ENCODE assay signal across 27 cellular contexts in genomic region chr11:120781486-120782120, GRCh38.
"Had no signal": no experiment of that assay in that cellular context is flagged by ENCODE, and none has a peak within 500 bp of the region (broad histone marks: within the 10 kb centered on the region; RNA-seq: fewer than 3 reads in every experiment).

No MANE protein-coding gene starts in this region.

- H3K4me1 ChIP-seq: colonic mucosa, gastrocnemius medialis, lower lobe of right lung, pancreas, right lobe of liver, testis, upper lobe of left lung, uterus had no signal

- ATAC-seq: gastrocnemius medialis; left colon; left ventricle myocardium superior; lower lobe of right lung; naive thymus-derived CD8-positive, alpha-beta T cell; pancreas; right lobe of liver; stimulated activated effector memory CD8-positive, alpha-beta T cell treated with anti-CD3 and anti-CD28 coated beads, Interleukin-12 subunit alpha, Interleukin-12 subunit beta, amount 100 ng/mL, for 72 hours; stimulated activated naive CD8-positive, alpha-beta T cell treated with anti-CD3 and anti-CD28 coated beads, Interleukin-15, Interleukin-2, amounts not matched to agents 100 U/mL and 50 U/mL, for 24 hours had no signal

- H3K4me3 ChIP-seq: colonic mucosa, gastrocnemius medialis, lower lobe of right lung, pancreas, right lobe of liver, testis, tibial nerve, upper lobe of left lung, uterus had no signal

- DNase-seq: colonic mucosa; effector memory CD4-positive, alpha-beta T cell; foreskin fibroblast; gastrocnemius medialis; hippocampal formation; kidney glomerular epithelial cell; left colon; left ventricle myocardium superior; lower lobe of right lung; naive thymus-derived CD8-positive, alpha-beta T cell; nephron progenitor cell; occipital lobe; retina; right lobe of liver; small intestine; stimulated activated CD4-positive, alpha-beta T cell treated with anti-CD3 and anti-CD28 coated beads, Interleukin-2, amount 100 ng/mL, for 24 hours; stimulated activated CD4-positive, alpha-beta T cell treated with anti-CD3 and anti-CD28 coated beads, Interleukin-4, amount 100 ng/mL, for 24 hours; stimulated activated naive CD8-positive, alpha-beta T cell treated with anti-CD3 and anti-CD28 coated beads, Interleukin-15, Interleukin-2, amounts not matched to agents 100 U/mL and 50 U/mL, for 24 hours; substantia nigra; testis; upper lobe of left lung; uterus had no signal

- H3K4me1 Mint-ChIP-seq: central memory CD8-positive, alpha-beta T cell; naive thymus-derived CD8-positive, alpha-beta T cell; stimulated activated effector memory CD8-positive, alpha-beta T cell treated with anti-CD3 and anti-CD28 coated beads, Interleukin-12 subunit alpha, Interleukin-12 subunit beta, amount 100 ng/mL, for 72 hours had no signal

- H3K4me3 Mint-ChIP-seq: central memory CD8-positive, alpha-beta T cell; dendritic cell treated with granulocyte-macrophage colony-stimulating factor and Interleukin-4, amounts not matched to agents 40 ng/mL and 50 ng/mL, for 4 days; naive thymus-derived CD8-positive, alpha-beta T cell; nephron progenitor cell; stimulated activated effector memory CD8-positive, alpha-beta T cell treated with anti-CD3 and anti-CD28 coated beads, Interleukin-12 subunit alpha, Interleukin-12 subunit beta, amount 100 ng/mL, for 72 hours had no signal

- H3K27me3 ChIP-seq: colonic mucosa, right lobe of liver, testis, tibial nerve, upper lobe of left lung, uterus had no signal

- H3K9me3 Mint-ChIP-seq: central memory CD8-positive, alpha-beta T cell; dendritic cell treated with granulocyte-macrophage colony-stimulating factor and Interleukin-4, amounts not matched to agents 40 ng/mL and 50 ng/mL, for 4 days; naive thymus-derived CD8-positive, alpha-beta T cell; nephron progenitor cell; stimulated activated effector memory CD8-positive, alpha-beta T cell treated with anti-CD3 and anti-CD28 coated beads, Interleukin-12 subunit alpha, Interleukin-12 subunit beta, amount 100 ng/mL, for 72 hours had no signal

- H3K27ac ChIP-seq: colonic mucosa, gastrocnemius medialis, lower lobe of right lung, pancreas, right lobe of liver, testis, tibial nerve, upper lobe of left lung, uterus had no signal

- H3K9me3 ChIP-seq: colonic mucosa, gastrocnemius medialis, lower lobe of right lung, pancreas, right lobe of liver, testis, tibial nerve, upper lobe of left lung, uterus had no signal

- H3K36me3 Mint-ChIP-seq: naive thymus-derived CD8-positive, alpha-beta T cell; stimulated activated effector memory CD8-positive, alpha-beta T cell treated with anti-CD3 and anti-CD28 coated beads, Interleukin-12 subunit alpha, Interleukin-12 subunit beta, amount 100 ng/mL, for 72 hours had no signal

- H3K27ac Mint-ChIP-seq: dendritic cell treated with granulocyte-macrophage colony-stimulating factor and Interleukin-4, amounts not matched to agents 40 ng/mL and 50 ng/mL, for 4 days; nephron progenitor cell; stimulated activated effector memory CD8-positive, alpha-beta T cell treated with anti-CD3 and anti-CD28 coated beads, Interleukin-12 subunit alpha, Interleukin-12 subunit beta, amount 100 ng/mL, for 72 hours had no signal

- H3K36me3 ChIP-seq: colonic mucosa, gastrocnemius medialis, lower lobe of right lung, pancreas, right lobe of liver, tibial nerve, upper lobe of left lung, uterus had no signal
